ENCODE assay signal across 16 cellular contexts in the genomic region with DNA sequence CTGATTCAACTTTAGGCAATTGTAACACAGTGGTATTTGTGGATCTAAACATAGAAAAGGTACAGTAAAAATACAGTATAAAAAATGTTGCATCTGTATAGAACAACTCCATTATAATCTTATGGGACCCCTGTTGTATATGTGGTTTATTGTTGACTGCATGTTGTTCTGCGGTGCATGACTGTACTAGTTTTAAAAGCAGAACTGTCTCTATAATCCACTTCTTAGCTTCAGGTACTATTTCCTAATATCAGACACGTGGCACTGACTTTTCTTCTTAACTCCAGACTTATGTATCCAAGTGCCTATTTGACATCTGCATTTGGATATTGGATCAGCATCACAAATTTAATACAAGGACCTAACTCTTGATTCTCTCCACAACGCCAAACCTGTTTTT. TPM values are rescaled to one million over a fixed set of nuclear protein-coding genes. Genes with fewer than 3 reads are reported as not detected.
A peak's percentile ranks its signal among the peaks of the same experiment; 100 is the strongest.
DNase-seq lines count a peak whose midpoint lies in the region; ATAC-seq and TF ChIP-seq lines count a peak whose summit lies in the region.
"Had no signal": no experiment of that assay in that cellular context is flagged by ENCODE, and none has a peak within 500 bp of the region (broad histone marks: within the 10 kb centered on the region; RNA-seq: fewer than 3 reads in every experiment).

No MANE protein-coding gene starts in this region.

- POLR2A ChIA-PET in activated CD8-positive, alpha-beta T cell treated with anti-CD3 and anti-CD28 coated beads for 36 hours (lab: Charles Lee), result interaction anchor here (1.2 kb wide), 1 partner anchor 27 kb away, joined by 3 read pairs; no protein-coding TSS in a partner anchor
- POLR2A ChIA-PET in activated CD8-positive, alpha-beta T cell treated with anti-CD3 and anti-CD28 coated beads, Interleukin-2, amount 10 ng/mL, durations not matched to agents 7 days and 5 days (lab: Charles Lee), result interaction anchor here (1.4 kb wide), 1 partner anchor 59 kb away, joined by 5 read pairs; the partner anchor contains the start of gene SF3B2
- POLR2A ChIA-PET in naive thymus-derived CD4-positive, alpha-beta T cell (lab: Charles Lee), result interaction anchor here (0.8 to 2.5 kb wide), 4 partner anchors 9 to 30 kb away, joined by 4 to 10 read pairs (median 4); no protein-coding TSS in a partner anchor
- POLR2A ChIA-PET in PC-3 (lab: Charles Lee; ENCODE audit: unreplicated experiment), result interaction anchor here (0.5 kb wide), 1 partner anchor 30 kb away, joined by 4 read pairs; no protein-coding TSS in a partner anchor

- H3K27ac ChIP-seq in DOHH2 (ENCODE audit: low read depth, low read length), result peak overlapping the region; percentile 82
- H3K27ac ChIP-seq in naive thymus-derived CD4-positive, alpha-beta T cell (ENCODE audit: low read depth, low read length), result no peak overlapping the region
- no peak overlapping the region for H3K27ac ChIP-seq in PC-3 (ENCODE audit: low read length)

- TF ChIP-seq CTCF in activated CD8-positive, alpha-beta T cell treated with anti-CD3 and anti-CD28 coated beads for 36 hours (IDR thresholded peaks at IDR 0.05), result no peak
- TF ChIP-seq CTCF in DOHH2 (IDR thresholded peaks at IDR 0.05; ENCODE audit: low read depth, low read length, poor library complexity, severe bottlenecking) (no peak), PC-3 (conservative IDR thresholded peaks at IDR 0.05; ENCODE audit: low read depth, low read length) (no peak)

- CTCF ChIA-PET in activated CD8-positive, alpha-beta T cell treated with anti-CD3 and anti-CD28 coated beads for 36 hours (lab: Charles Lee), result interaction anchor here (0.9 to 1.5 kb wide), 3 partner anchors 30 to 48 kb away, joined by 3 to 6 read pairs (median 6); no protein-coding TSS in a partner anchor
- CTCF ChIA-PET in activated CD8-positive, alpha-beta T cell treated with anti-CD3 and anti-CD28 coated beads, Interleukin-2, amount 10 ng/mL, durations not matched to agents 7 days and 5 days (lab: Charles Lee), result interaction anchor here (1.3 to 1.5 kb wide), 3 partner anchors 10 to 23 kb away, joined by 4 to 5 read pairs (median 5); no protein-coding TSS in a partner anchor
- CTCF ChIA-PET in naive thymus-derived CD4-positive, alpha-beta T cell (lab: Charles Lee), result interaction anchor here (1.0 to 2.0 kb wide), 3 partner anchors 9 to 31 kb away, joined by 3 to 6 read pairs (median 3); no protein-coding TSS in a partner anchor
- CTCF ChIA-PET in PC-3 (lab: Charles Lee), result no interaction called here

- peak overlapping the region; percentile 62 for H3K4me3 ChIP-seq in DOHH2 (ENCODE audit: low read length)
- no peak overlapping the region for H3K4me3 ChIP-seq in naive thymus-derived CD4-positive, alpha-beta T cell (ENCODE audit: low read length)
- H3K4me3 ChIP-seq in PC-3 (ENCODE audit: low read length), result no peak overlapping the region

- no peak for ATAC-seq in activated CD8-positive, alpha-beta T cell treated with anti-CD3 and anti-CD28 coated beads for 36 hours
- no peak for ATAC-seq in activated CD8-positive, alpha-beta T cell treated with anti-CD3 and anti-CD28 coated beads, Interleukin-2, amount 10 ng/mL, durations not matched to agents 7 days and 5 days
- no peak for ATAC-seq in naive thymus-derived CD4-positive, alpha-beta T cell
- ATAC-seq in PC-3, result no peak
- ATAC-seq: effector memory CD8-positive, alpha-beta T cell had no signal

- no peaks in the 10 kb centered on the region for H3K27me3 ChIP-seq in DOHH2 (ENCODE audit: control insufficient read depth, low read length)
- no peaks in the 10 kb centered on the region for H3K27me3 ChIP-seq in naive thymus-derived CD4-positive, alpha-beta T cell (ENCODE audit: control insufficient read depth in 2 of 2, insufficient read depth in 2 of 2, low read length in 2 of 2)
- H3K27me3 ChIP-seq in PC-3 (ENCODE audit: low read length), result no peaks in the 10 kb centered on the region

- H3K27ac Mint-ChIP-seq in activated CD8-positive, alpha-beta T cell treated with anti-CD3 and anti-CD28 coated beads for 36 hours, result peak overlapping the region; percentile 67
- no peak overlapping the region for H3K27ac Mint-ChIP-seq in activated CD8-positive, alpha-beta T cell treated with anti-CD3 and anti-CD28 coated beads, Interleukin-2, amount 10 ng/mL, durations not matched to agents 7 days and 5 days
- H3K27ac Mint-ChIP-seq in activated naive CD8-positive, alpha-beta T cell treated with anti-CD3 and anti-CD28 coated beads for 36 hours, result peak overlapping the region; percentile 19
- peak overlapping the region in 8 of 9 donors; percentile 46 to 95 (median 81) for H3K27ac Mint-ChIP-seq in naive thymus-derived CD4-positive, alpha-beta T cell

- H3K9ac ChIP-seq in PC-3 (ENCODE audit: low read length), result no peak overlapping the region

- H3K36me3 ChIP-seq in DOHH2 (ENCODE audit: control insufficient read depth, low read length), result peaks cover 7% of the 10 kb centered on the region
- peaks cover 0 to 12% (median 0%) of the 10 kb centered on the region in 3 experiments for H3K36me3 ChIP-seq in naive thymus-derived CD4-positive, alpha-beta T cell (ENCODE audit: control insufficient read depth in 2 of 3, insufficient read depth in 3 of 3, low read length in 3 of 3)
- no peaks in the 10 kb centered on the region for H3K36me3 ChIP-seq in PC-3 (ENCODE audit: low read depth, low read length)

- H3K36me3 Mint-ChIP-seq in activated CD8-positive, alpha-beta T cell treated with anti-CD3 and anti-CD28 coated beads for 36 hours (ENCODE audit: low read depth), result peaks cover 22% of the 10 kb centered on the region
- H3K36me3 Mint-ChIP-seq in activated CD8-positive, alpha-beta T cell treated with anti-CD3 and anti-CD28 coated beads, Interleukin-2, amount 10 ng/mL, durations not matched to agents 7 days and 5 days (ENCODE audit: low read depth), result peaks cover 19% of the 10 kb centered on the region
- H3K36me3 Mint-ChIP-seq in activated naive CD8-positive, alpha-beta T cell treated with anti-CD3 and anti-CD28 coated beads for 36 hours, result peaks cover 27% of the 10 kb centered on the region
- peaks cover 0 to 20% (median 10%) of the 10 kb centered on the region in 5 donors for H3K36me3 Mint-ChIP-seq in naive thymus-derived CD4-positive, alpha-beta T cell
- H3K36me3 Mint-ChIP-seq: WTC11 had no signal

- H3K9me3 ChIP-seq in DOHH2 (ENCODE audit: control insufficient read depth, insufficient read depth, low read length) (no peaks in the 10 kb centered on the region), PC-3 (ENCODE audit: low read length) (no peaks in the 10 kb centered on the region)
- H3K9me3 ChIP-seq in naive thymus-derived CD4-positive, alpha-beta T cell (ENCODE audit: control insufficient read depth in 2 of 3, low read length in 3 of 3), result no peaks in the 10 kb centered on the region

- peaks cover 87% of the 10 kb centered on the region for H3K4me1 ChIP-seq in DOHH2 (ENCODE audit: control insufficient read depth, low read length)
- peaks cover 74 to 85% of the 10 kb centered on the region in 2 donors for H3K4me1 ChIP-seq in naive thymus-derived CD4-positive, alpha-beta T cell (ENCODE audit: control insufficient read depth in 2 of 2, insufficient read depth in 2 of 2, low read length in 2 of 2)
- H3K4me1 ChIP-seq in PC-3 (ENCODE audit: insufficient read depth, low read length), result peaks cover 69% of the 10 kb centered on the region

- H3K4me2 ChIP-seq in DOHH2 (ENCODE audit: low read length) (peak overlapping the region; percentile 77), PC-3 (ENCODE audit: low read length) (no peak overlapping the region)

- H3K27me3 Mint-ChIP-seq in activated CD8-positive, alpha-beta T cell treated with anti-CD3 and anti-CD28 coated beads for 36 hours, result no peaks in the 10 kb centered on the region
- H3K27me3 Mint-ChIP-seq in activated CD8-positive, alpha-beta T cell treated with anti-CD3 and anti-CD28 coated beads, Interleukin-2, amount 10 ng/mL, durations not matched to agents 7 days and 5 days (ENCODE audit: low read depth), result no peaks in the 10 kb centered on the region
- no peaks in the 10 kb centered on the region for H3K27me3 Mint-ChIP-seq in activated naive CD8-positive, alpha-beta T cell treated with anti-CD3 and anti-CD28 coated beads for 36 hours
- no peaks in the 10 kb centered on the region for H3K27me3 Mint-ChIP-seq in naive thymus-derived CD4-positive, alpha-beta T cell
- H3K27me3 Mint-ChIP-seq: effector memory CD8-positive, alpha-beta T cell had no signal

- DNase-seq in activated CD8-positive, alpha-beta T cell treated with anti-CD3 and anti-CD28 coated beads for 36 hours, result no peak
- DNase-seq in activated CD8-positive, alpha-beta T cell treated with anti-CD3 and anti-CD28 coated beads, Interleukin-2, amount 10 ng/mL, durations not matched to agents 7 days and 5 days, result no peak
- DNase-seq in activated naive CD8-positive, alpha-beta T cell treated with anti-CD3 and anti-CD28 coated beads for 36 hours, result no peak
- no peak for DNase-seq in naive thymus-derived CD4-positive, alpha-beta T cell
- no peak for DNase-seq in NCI-H1694 treated with DMSO at 0.1 percent for 48 hours (lab: John Stamatoyannopoulos, UW)
- DNase-seq in KG1 (lab: John Stamatoyannopoulos, UW), result no peak
- no peak for DNase-seq in PC-3
- DNase-seq: ACHN; activated CD8-positive, alpha-beta memory T cell treated with anti-CD3 and anti-CD28 coated beads, Interleukin-2, amount 50 U/mL, for 4 hours; caudate nucleus; effector memory CD8-positive, alpha-beta T cell; kidney; NCI-H146; NCI-H2227 treated with DMSO at 0.1 percent for 48 hours had no signal

- H3K4me3 Mint-ChIP-seq in activated CD8-positive, alpha-beta T cell treated with anti-CD3 and anti-CD28 coated beads for 36 hours, result no peak overlapping the region
- H3K4me3 Mint-ChIP-seq in activated CD8-positive, alpha-beta T cell treated with anti-CD3 and anti-CD28 coated beads, Interleukin-2, amount 10 ng/mL, durations not matched to agents 7 days and 5 days, result no peak overlapping the region
- H3K4me3 Mint-ChIP-seq in activated naive CD8-positive, alpha-beta T cell treated with anti-CD3 and anti-CD28 coated beads for 36 hours, result no peak overlapping the region
- peak overlapping the region in 9 of 10 donors; percentile 18 to 76 (median 50) for H3K4me3 Mint-ChIP-seq in naive thymus-derived CD4-positive, alpha-beta T cell

- H3F3A ChIP-seq in DOHH2 (ENCODE audit: control insufficient read depth, insufficient read depth) (peaks cover 47% of the 10 kb centered on the region), PC-3 (ENCODE audit: low read length, unreplicated experiment) (peaks cover 18% of the 10 kb centered on the region)

- BruUV-seq in PC-3 (replicated peaks; lab: Mats Ljungman, UMichigan), result no TSS peak

- H3K9me3 Mint-ChIP-seq in activated CD8-positive, alpha-beta T cell treated with anti-CD3 and anti-CD28 coated beads for 36 hours, result peaks cover 2% of the 10 kb centered on the region
- no peaks in the 10 kb centered on the region for H3K9me3 Mint-ChIP-seq in activated CD8-positive, alpha-beta T cell treated with anti-CD3 and anti-CD28 coated beads, Interleukin-2, amount 10 ng/mL, durations not matched to agents 7 days and 5 days (ENCODE audit: insufficient read depth)
- H3K9me3 Mint-ChIP-seq in activated naive CD8-positive, alpha-beta T cell treated with anti-CD3 and anti-CD28 coated beads for 36 hours, result peaks cover 4% of the 10 kb centered on the region
- H3K9me3 Mint-ChIP-seq in naive thymus-derived CD4-positive, alpha-beta T cell, result peaks cover 0 to 5% (median 0%) of the 10 kb centered on the region in 11 donors
- H3K9me3 Mint-ChIP-seq: effector memory CD8-positive, alpha-beta T cell; WTC11 had no signal

- H2AFZ ChIP-seq in PC-3 (ENCODE audit: low read length), result no peak overlapping the region

- H3K79me2 ChIP-seq in DOHH2 (ENCODE audit: control insufficient read depth, low read length) (peaks cover 90% of the 10 kb centered on the region), PC-3 (ENCODE audit: low read length) (peaks cover 64% of the 10 kb centered on the region)

- no peaks in the 10 kb centered on the region for H4K20me1 ChIP-seq in DOHH2 (ENCODE audit: control insufficient read depth, insufficient read depth, low read depth, low read length)
- H4K20me1 ChIP-seq in PC-3 (ENCODE audit: low read length), result no peaks in the 10 kb centered on the region

- intact Hi-C loops in activated CD8-positive, alpha-beta T cell treated with anti-CD3 and anti-CD28 coated beads for 36 hours (cut with micrococcal nuclease), result no loop called here
- intact Hi-C loops in naive thymus-derived CD4-positive, alpha-beta T cell (cut with micrococcal nuclease), result no loop called here
- intact Hi-C loops in PC-3 (cut with micrococcal nuclease), result loop anchor here (5.0 kb wide), 1 partner anchor 39 kb away; the partner anchor contains the start of gene PACS1

- H3K4me1 Mint-ChIP-seq in activated CD8-positive, alpha-beta T cell treated with anti-CD3 and anti-CD28 coated beads for 36 hours (ENCODE audit: low read depth), result peaks cover 92% of the 10 kb centered on the region
- H3K4me1 Mint-ChIP-seq in activated CD8-positive, alpha-beta T cell treated with anti-CD3 and anti-CD28 coated beads, Interleukin-2, amount 10 ng/mL, durations not matched to agents 7 days and 5 days (ENCODE audit: low read depth), result peaks cover 85% of the 10 kb centered on the region
- H3K4me1 Mint-ChIP-seq in activated naive CD8-positive, alpha-beta T cell treated with anti-CD3 and anti-CD28 coated beads for 36 hours, result peaks cover 87% of the 10 kb centered on the region
- peaks cover 70 to 96% (median 88%) of the 10 kb centered on the region in 7 donors for H3K4me1 Mint-ChIP-seq in naive thymus-derived CD4-positive, alpha-beta T cell

- H3K9me2 ChIP-seq in DOHH2 (replicated peaks; ENCODE audit: control insufficient read depth, low read length) (no peaks in the 10 kb centered on the region), PC-3 (replicated peaks; ENCODE audit: low read length) (no peaks in the 10 kb centered on the region)

RNA-seq across cellular contexts. Expression of gene PACS1, which starts 41.1 kb away (rescaled TPM):
- total RNA-seq in activated CD8-positive, alpha-beta T cell treated with anti-CD3 and anti-CD28 coated beads for 36 hours, result 10 to 100 TPM; 76.3 to 78.3 TPM
- total RNA-seq in activated CD8-positive, alpha-beta T cell treated with anti-CD3 and anti-CD28 coated beads, Interleukin-2, amount 10 ng/mL, durations not matched to agents 7 days and 5 days, result 10 to 100 TPM; 84.6 to 91.6 TPM
- total RNA-seq in activated naive CD8-positive, alpha-beta T cell treated with anti-CD3 and anti-CD28 coated beads for 36 hours, result 10 to 100 TPM; 58.4 to 61.4 TPM
- 100 to 1,000 TPM; 100 to 314 (median 252) TPM for total RNA-seq in naive thymus-derived CD4-positive, alpha-beta T cell
- 100 to 1,000 TPM in 1 of 2 donors, 10 to 100 TPM in 1; 48.0 to 116 TPM for polyA plus RNA-seq in naive thymus-derived CD4-positive, alpha-beta T cell
- 28.7 and 31.5 TPM in 2 replicates for total RNA-seq in PC-3 (2014; rRNA removed)

RNA-seq across cellular contexts. Expression of gene SF3B2, which starts 59.0 kb away (rescaled TPM):
- 100 to 1,000 TPM; 255 to 278 TPM for total RNA-seq in activated CD8-positive, alpha-beta T cell treated with anti-CD3 and anti-CD28 coated beads for 36 hours
- 100 to 1,000 TPM; 241 to 253 TPM for total RNA-seq in activated CD8-positive, alpha-beta T cell treated with anti-CD3 and anti-CD28 coated beads, Interleukin-2, amount 10 ng/mL, durations not matched to agents 7 days and 5 days
- 100 to 1,000 TPM; 268 TPM for total RNA-seq in activated naive CD8-positive, alpha-beta T cell treated with anti-CD3 and anti-CD28 coated beads for 36 hours
- 100 to 1,000 TPM; 163 to 248 (median 206) TPM for total RNA-seq in naive thymus-derived CD4-positive, alpha-beta T cell
- 100 to 1,000 TPM in 1 of 2 donors, 10 to 100 TPM in 1; 81.8 to 140 TPM for polyA plus RNA-seq in naive thymus-derived CD4-positive, alpha-beta T cell
- total RNA-seq in PC-3 (2014; rRNA removed), result 241 and 318 TPM in 2 replicates

Comparison
In these comparisons a context has a peak if more than half of its experiments do, and no peak if none do; other contexts are left out.
1. H3K4me3 Mint-ChIP-seq: peak in naive thymus-derived CD4-positive, alpha-beta T cell (9 of 10); none in activated CD8-positive, alpha-beta T cell treated with anti-CD3 and anti-CD28 coated beads for 36 hours (single experiment), activated CD8-positive, alpha-beta T cell treated with anti-CD3 and anti-CD28 coated beads, Interleukin-2, amount 10 ng/mL, durations not matched to agents 7 days and 5 days (single experiment) and activated naive CD8-positive, alpha-beta T cell treated with anti-CD3 and anti-CD28 coated beads for 36 hours (single experiment).